ENCODE assay signal across 8 cellular contexts in the genomic region with DNA sequence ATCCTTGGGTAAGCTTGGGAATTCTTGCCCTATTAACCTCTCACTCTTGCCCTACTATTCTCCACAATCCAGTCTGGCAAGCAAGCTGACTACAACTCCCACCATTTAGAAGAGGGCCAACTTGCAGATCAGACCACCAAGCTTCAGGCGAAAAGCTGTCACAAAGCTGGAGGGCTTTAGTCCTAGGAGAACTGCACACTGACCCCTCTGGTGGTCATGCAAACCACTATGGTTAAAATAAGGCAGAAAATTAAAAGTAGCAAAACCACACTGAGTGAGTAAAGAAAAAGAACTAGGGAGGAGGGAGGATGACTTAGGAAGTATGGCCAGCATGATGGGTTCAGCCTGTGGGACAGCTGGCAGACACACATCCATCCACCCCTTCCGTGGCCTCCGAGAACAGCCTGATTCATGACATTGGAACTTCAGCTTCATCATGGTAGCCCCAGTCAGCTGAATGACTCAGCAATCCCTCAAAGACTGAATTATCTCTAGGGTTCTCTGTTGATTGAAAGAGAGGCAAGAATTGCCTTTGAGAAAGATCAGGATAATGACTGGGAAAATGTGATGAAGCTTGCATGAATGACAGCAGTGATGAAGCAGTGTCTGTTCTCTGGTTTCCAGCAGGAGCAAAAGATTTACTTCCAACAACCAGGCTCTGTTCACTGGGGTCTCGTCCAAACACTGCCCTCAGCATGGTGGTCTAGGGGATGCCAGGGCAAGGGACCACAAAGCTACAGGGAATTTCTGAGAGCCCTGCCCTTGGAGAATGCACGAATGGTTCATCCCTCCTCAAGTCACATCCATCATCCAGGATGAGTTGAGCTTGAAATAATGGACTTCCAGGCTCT. TPM values are rescaled to one million over a fixed set of nuclear protein-coding genes. Genes with fewer than 3 reads are reported as not detected.
DNase-seq lines count a peak whose midpoint lies in the region; ATAC-seq and TF ChIP-seq lines count a peak whose summit lies in the region.

No MANE protein-coding gene starts in this region.

- DNase-seq in GM06990 (ENCODE audit: extremely low read depth, insufficient read length) (no peak), foreskin fibroblast (peak; percentile 98 to 99), sciatic nerve (ENCODE audit: low spot score) (peak; percentile 70), cerebellar nuclear complex (lab: John Stamatoyannopoulos, UW) (no peak), NCI-H526 treated with DMSO at 0.1 percent for 48 hours (lab: John Stamatoyannopoulos, UW) (no peak), NCI-H2171 (lab: John Stamatoyannopoulos, UW) (no peak)

- H3K4me3 ChIP-seq in GM06990 (replicated peaks; ENCODE audit: low read depth, low read length): no peak overlapping the region
- no peak overlapping the region for H3K4me3 ChIP-seq in foreskin fibroblast (ENCODE audit: low read depth in 1 of 2, low read length in 2 of 2)

- intact Hi-C loops in sciatic nerve (cut with DNase I): no loop called here

- no peaks in the 10 kb centered on the region for H3K36me3 ChIP-seq in GM06990 (ENCODE audit: control insufficient read depth, insufficient read depth, low read length)

- peak; percentile 94 for ATAC-seq in SK-N-SH treated with all-trans-retinoic acid at 6 μM for 48 hours
- peak; percentile 85 for ATAC-seq in sciatic nerve
- ATAC-seq in GM18502 (IDR thresholded peaks at IDR 0.05; ENCODE audit: poor library complexity, unreplicated experiment): no peak

- H3K27me3 ChIP-seq in GM06990 (replicated peaks; ENCODE audit: control insufficient read depth, insufficient read depth, low read length): no peaks in the 10 kb centered on the region

- TF ChIP-seq CTCF in GM06990 (IDR thresholded peaks at IDR 0.05; ENCODE audit: insufficient read depth, low read length, poor library complexity, severe bottlenecking) (peak; percentile 3), foreskin fibroblast (IDR thresholded peaks at IDR 0.05; ENCODE audit: low read depth, low read length) (peak; percentile 8)

TF ChIP-seq in SK-N-SH treated with all-trans-retinoic acid at 6 μM for 48 hours, 23 proteins besides CTCF, POLR2A, EP300 and RAD21:
- peak; percentile 54 for TF ChIP-seq TOX (CRISPR knock-in tag; IDR thresholded peaks at IDR 0.05; ENCODE audit: borderline replicate concordance)
- TF ChIP-seq ZNF70 (CRISPR knock-in tag; IDR thresholded peaks at IDR 0.05): no peak
- TF ChIP-seq ZNF8 (CRISPR knock-in tag; IDR thresholded peaks at IDR 0.05): no peak
- TF ChIP-seq ISL1 (CRISPR knock-in tag; IDR thresholded peaks at IDR 0.05): peak; percentile 28; the same call in 1 of the 2 replicates
- no peak for TF ChIP-seq CSRNP3 (CRISPR knock-in tag; IDR thresholded peaks at IDR 0.05)

RNA-seq across cellular contexts. Expression of gene PITPNM2, which starts 24.4 kb away (rescaled TPM):
- 24.7 TPM for total RNA-seq in sciatic nerve

Comparison
In these comparisons a context has a peak if more than half of its experiments do, and no peak if none do; other contexts are left out.
1. DNase-seq: peak in foreskin fibroblast (2 of 2) and sciatic nerve (single experiment); none in GM06990 (single experiment), cerebellar nuclear complex (0 of 2), NCI-H526 treated with DMSO at 0.1 percent for 48 hours (single experiment) and NCI-H2171 (single experiment).